1 cellular context compared by ENCODE assay signal in genomic region chr2:38375711-38376345, GRCh38.
TF ChIP-seq lines count a peak whose summit lies in the region.

No MANE protein-coding gene starts in this region.

TF ChIP-seq in HEK293, 187 proteins besides CTCF, POLR2A, EP300 and RAD21 (continued from another document):
- TF ChIP-seq, protein P1, sequence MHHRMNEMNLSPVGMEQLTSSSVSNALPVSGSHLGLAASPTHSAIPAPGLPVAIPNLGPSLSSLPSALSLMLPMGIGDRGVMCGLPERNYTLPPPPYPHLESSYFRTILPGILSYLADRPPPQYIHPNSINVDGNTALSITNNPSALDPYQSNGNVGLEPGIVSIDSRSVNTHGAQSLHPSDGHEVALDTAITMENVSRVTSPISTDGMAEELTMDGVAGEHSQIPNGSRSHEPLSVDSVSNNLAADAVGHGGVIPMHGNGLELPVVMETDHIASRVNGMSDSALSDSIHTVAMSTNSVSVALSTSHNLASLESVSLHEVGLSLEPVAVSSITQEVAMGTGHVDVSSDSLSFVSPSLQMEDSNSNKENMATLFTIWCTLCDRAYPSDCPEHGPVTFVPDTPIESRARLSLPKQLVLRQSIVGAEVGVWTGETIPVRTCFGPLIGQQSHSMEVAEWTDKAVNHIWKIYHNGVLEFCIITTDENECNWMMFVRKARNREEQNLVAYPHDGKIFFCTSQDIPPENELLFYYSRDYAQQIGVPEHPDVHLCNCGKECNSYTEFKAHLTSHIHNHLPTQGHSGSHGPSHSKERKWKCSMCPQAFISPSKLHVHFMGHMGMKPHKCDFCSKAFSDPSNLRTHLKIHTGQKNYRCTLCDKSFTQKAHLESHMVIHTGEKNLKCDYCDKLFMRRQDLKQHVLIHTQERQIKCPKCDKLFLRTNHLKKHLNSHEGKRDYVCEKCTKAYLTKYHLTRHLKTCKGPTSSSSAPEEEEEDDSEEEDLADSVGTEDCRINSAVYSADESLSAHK (tag by site-specific recombination; IDR thresholded peaks at IDR 0.05) = no peak
- TF ChIP-seq BCL11B (tag by site-specific recombination; IDR thresholded peaks at IDR 0.05; ENCODE audit: low read depth) (no peak), PRDM6 (tag by site-specific recombination; IDR thresholded peaks at IDR 0.05) (peak; percentile 55; the same call in 1 of the 2 replicates)
- TF ChIP-seq, protein P2, sequence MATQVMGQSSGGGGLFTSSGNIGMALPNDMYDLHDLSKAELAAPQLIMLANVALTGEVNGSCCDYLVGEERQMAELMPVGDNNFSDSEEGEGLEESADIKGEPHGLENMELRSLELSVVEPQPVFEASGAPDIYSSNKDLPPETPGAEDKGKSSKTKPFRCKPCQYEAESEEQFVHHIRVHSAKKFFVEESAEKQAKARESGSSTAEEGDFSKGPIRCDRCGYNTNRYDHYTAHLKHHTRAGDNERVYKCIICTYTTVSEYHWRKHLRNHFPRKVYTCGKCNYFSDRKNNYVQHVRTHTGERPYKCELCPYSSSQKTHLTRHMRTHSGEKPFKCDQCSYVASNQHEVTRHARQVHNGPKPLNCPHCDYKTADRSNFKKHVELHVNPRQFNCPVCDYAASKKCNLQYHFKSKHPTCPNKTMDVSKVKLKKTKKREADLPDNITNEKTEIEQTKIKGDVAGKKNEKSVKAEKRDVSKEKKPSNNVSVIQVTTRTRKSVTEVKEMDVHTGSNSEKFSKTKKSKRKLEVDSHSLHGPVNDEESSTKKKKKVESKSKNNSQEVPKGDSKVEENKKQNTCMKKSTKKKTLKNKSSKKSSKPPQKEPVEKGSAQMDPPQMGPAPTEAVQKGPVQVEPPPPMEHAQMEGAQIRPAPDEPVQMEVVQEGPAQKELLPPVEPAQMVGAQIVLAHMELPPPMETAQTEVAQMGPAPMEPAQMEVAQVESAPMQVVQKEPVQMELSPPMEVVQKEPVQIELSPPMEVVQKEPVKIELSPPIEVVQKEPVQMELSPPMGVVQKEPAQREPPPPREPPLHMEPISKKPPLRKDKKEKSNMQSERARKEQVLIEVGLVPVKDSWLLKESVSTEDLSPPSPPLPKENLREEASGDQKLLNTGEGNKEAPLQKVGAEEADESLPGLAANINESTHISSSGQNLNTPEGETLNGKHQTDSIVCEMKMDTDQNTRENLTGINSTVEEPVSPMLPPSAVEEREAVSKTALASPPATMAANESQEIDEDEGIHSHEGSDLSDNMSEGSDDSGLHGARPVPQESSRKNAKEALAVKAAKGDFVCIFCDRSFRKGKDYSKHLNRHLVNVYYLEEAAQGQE (tag by site-specific recombination; IDR thresholded peaks at IDR 0.05) = no peak
TF ChIP-seq in HEK293: peak in this region for 3.
